In the genomic region with DNA sequence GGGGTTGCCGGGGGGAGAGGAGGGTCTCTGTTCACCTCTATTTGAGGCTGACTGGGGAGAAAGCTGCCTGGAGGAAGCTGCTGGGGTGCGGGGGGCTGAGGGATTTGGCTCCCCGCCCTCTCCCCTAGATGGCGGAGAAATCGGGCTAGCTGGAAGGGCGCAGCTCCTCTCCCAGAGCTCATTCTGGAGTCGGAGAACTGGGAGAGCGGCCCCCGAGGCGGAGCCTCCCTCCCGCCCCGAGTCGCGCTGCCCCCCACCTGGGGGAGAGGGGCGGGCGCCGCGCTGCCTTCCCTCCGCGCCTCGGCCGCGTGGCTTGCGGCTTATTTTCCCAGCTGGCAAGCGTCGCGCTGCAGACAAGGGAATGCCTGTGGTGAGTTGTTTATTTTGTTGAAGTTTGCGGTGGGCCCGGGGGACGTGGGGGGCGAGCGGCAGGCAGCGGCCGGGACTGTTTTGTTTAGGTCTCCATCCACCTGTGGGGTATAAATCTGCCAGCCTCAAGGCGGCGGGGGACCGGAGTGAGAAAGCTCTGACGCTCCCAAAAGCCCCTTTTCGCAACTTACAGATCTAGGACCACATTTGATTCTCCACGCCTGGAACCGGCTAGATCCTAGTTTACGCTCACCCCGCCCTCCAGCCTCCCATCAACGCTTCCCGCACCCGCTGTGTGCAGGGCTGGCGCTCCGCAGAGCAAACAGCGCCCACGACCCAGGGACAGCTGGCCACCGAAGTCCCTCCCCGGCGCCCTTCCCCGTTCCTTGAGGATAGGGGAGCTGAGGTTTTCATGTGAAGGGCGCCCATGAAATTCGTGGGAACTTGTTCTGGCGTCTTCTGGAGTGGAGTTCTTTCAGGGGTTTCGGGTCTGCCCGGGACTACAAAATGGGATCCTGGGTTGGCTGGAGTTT, we compare ENCODE assay signal across 8 cellular contexts. TPM values are rescaled to one million over a fixed set of nuclear protein-coding genes. Genes with fewer than 3 reads are reported as not detected.
DNase-seq lines count a peak whose midpoint lies in the region; ATAC-seq, FAIRE-seq and TF ChIP-seq lines count a peak whose summit lies in the region.

No MANE protein-coding gene starts in this region.

- no peak for TF ChIP-seq EP300 in A549 (IDR thresholded peaks at IDR 0.05)

- H2AFZ ChIP-seq in PC-9: peak overlapping the region; percentile 96

- H3F3A ChIP-seq in PC-9 (ENCODE audit: insufficient read depth, low read depth): peaks cover 17% of the 10 kb centered on the region; the same call in 1 of the 2 replicates

- FAIRE-seq in A549 (lab: Jason Lieb, UNC): no peak

- 0 out of 6 replicates have a peak, but pooled peaks of 1 of the 2 experiments have one; percentile 0 for ATAC-seq in A549
- ATAC-seq in sciatic nerve: no peak
- no peak for ATAC-seq in HG03139 (IDR thresholded peaks at IDR 0.05; ENCODE audit: unreplicated experiment)
- ATAC-seq in HG03469 (IDR thresholded peaks at IDR 0.05; ENCODE audit: unreplicated experiment): no peak

- in situ Hi-C loops in astrocyte of the spinal cord (cut with HindIII; ENCODE audit: low sequenced_read_pairs): no loop called here

- no TSS peak for BruUV-seq in PC-9 (replicated peaks; lab: Mats Ljungman, UMichigan)

- DNase-seq in A549 (ENCODE audit: low read depth in 1 of 2, low spot score in 1 of 2) (peak; percentile 16 to 42), PC-9 (peak; percentile 13 to 38), astrocyte of the spinal cord (ENCODE audit: low read depth, low spot score) (peak; percentile 88), sciatic nerve (ENCODE audit: low spot score) (peak; percentile 71)

- intact Hi-C loops in PC-9 (cut with micrococcal nuclease; ENCODE audit: unreplicated experiment): loop anchor here (1.0 to 10.0 kb wide), 8 partner anchors 27 to 1237 kb away; a partner anchor contains a TSS
- intact Hi-C loops in sciatic nerve (cut with DNase I): no loop called here

- POLR2A ChIA-PET in A549 (lab: Yijun Ruan, JAX) (no interaction called here), PC-9 (lab: Charles Lee; ENCODE audit: unreplicated experiment) (interaction anchor here (0.5 kb wide), 1 partner anchor 1895 kb away, joined by 4 read pairs; no protein-coding TSS in a partner anchor)

- peak overlapping the region; percentile 65 for H3K4me3 ChIP-seq in A549
- H3K4me3 ChIP-seq in GM12875 (ENCODE audit: low read depth, low read length): peak overlapping the region; percentile 64
- H3K4me3 ChIP-seq in PC-9: peak overlapping the region; percentile 66
- peak overlapping the region; percentile 83 for H3K4me3 ChIP-seq in astrocyte of the spinal cord (ENCODE audit: low read depth, low read length)
- peak overlapping the region; percentile 73 for H3K4me3 ChIP-seq in iPS-11a (ENCODE audit: low read depth, low read length)

- H3K4me1 ChIP-seq in A549: peaks cover 10% of the 10 kb centered on the region; the same call in 2 of the 3 replicates
- H3K4me1 ChIP-seq in PC-9 (replicated peaks; ENCODE audit: insufficient read depth): peaks cover 13% of the 10 kb centered on the region

- TF ChIP-seq CTCF in A549 (IDR thresholded peaks at IDR 0.05): peak; percentile 34; the same call in 2 of the 3 replicates
- TF ChIP-seq CTCF in GM12875 (IDR thresholded peaks at IDR 0.05; ENCODE audit: borderline replicate concordance, insufficient read depth, low read depth, low read length): no peak; the same call in 1 of the 2 replicates
- peak; percentile 15; the same call in 1 of the 2 replicates for TF ChIP-seq CTCF in PC-9 (conservative IDR thresholded peaks at IDR 0.05)
- no peak for TF ChIP-seq CTCF in astrocyte of the spinal cord (IDR thresholded peaks at IDR 0.05; ENCODE audit: low read depth, low read length)

- no peaks in the 10 kb centered on the region for H3K9me3 ChIP-seq in A549
- no peaks in the 10 kb centered on the region for H3K9me3 ChIP-seq in PC-9 (ENCODE audit: insufficient read depth, low read depth)

- no peaks in the 10 kb centered on the region for H3K27me3 ChIP-seq in PC-9 (ENCODE audit: insufficient read depth, low read depth)

- no peak for TF ChIP-seq POLR2A in A549 (IDR thresholded peaks at IDR 0.05; ENCODE audit: low read length)

- H3K4me2 ChIP-seq in A549 (peak overlapping the region; percentile 99), PC-9 (peak overlapping the region; percentile 94)

- H3K36me3 ChIP-seq in PC-9 (ENCODE audit: low read depth): no peaks in the 10 kb centered on the region

- peaks cover 4% of the 10 kb centered on the region for H3K79me2 ChIP-seq in PC-9 (ENCODE audit: low read depth)

- H3K27ac ChIP-seq in A549: peak overlapping the region; percentile 68 to 83; a peak in 5 of 6 replicates
- peak overlapping the region; percentile 34 for H3K27ac ChIP-seq in PC-9

- H4K20me1 ChIP-seq in PC-9 (ENCODE audit: insufficient read depth): no peaks in the 10 kb centered on the region

- H3K9me2 ChIP-seq in PC-9 (ENCODE audit: insufficient read depth): no peaks in the 10 kb centered on the region

- WGBS in A549 (ENCODE audit: missing lambda C conversion rate): under 1% methylated on average over 32 of the region's 59 CpGs

- TF ChIP-seq RAD21 in A549 (conservative IDR thresholded peaks at IDR 0.05 in 1 of 2, IDR thresholded peaks at IDR 0.05 in 1 of 2): 0 out of 5 replicates have a peak, but pooled peaks of 1 of the 2 experiments have one; percentile 19

- CTCF ChIA-PET in A549 (lab: Yijun Ruan, JAX): interaction anchor here (0.6 to 7.3 kb wide), 23 partner anchors 8 to 1609 kb away, joined by 3 to 127 read pairs (median 4); no protein-coding TSS in a partner anchor
- CTCF ChIA-PET in PC-9 (lab: Charles Lee): interaction anchor here (0.6 to 2.0 kb wide), 2 partner anchors 419 to 1538 kb away, joined by 3 to 8 read pairs; no protein-coding TSS in a partner anchor

TF ChIP-seq in A549, 52 proteins besides CTCF, POLR2A, EP300 and RAD21 (continues in another document):
- TF ChIP-seq TP53 (CRISPR knock-in tag; IDR thresholded peaks at IDR 0.05) (no peak), RNF2 (IDR thresholded peaks at IDR 0.05; ENCODE audit: borderline replicate concordance, low read depth) (no peak; the same call in 1 of the 2 replicates), HOXB13 (CRISPR knock-in tag; IDR thresholded peaks at IDR 0.05; ENCODE audit: low read depth) (no peak), RCOR1 (IDR thresholded peaks at IDR 0.05; ENCODE audit: low read depth, low read length) (no peak), EHMT2 (IDR thresholded peaks at IDR 0.05; ENCODE audit: low read depth) (no peak), ZNF302 (CRISPR knock-in tag; IDR thresholded peaks at IDR 0.05) (no peak), JUN (IDR thresholded peaks at IDR 0.05) (no peak), HEYL (CRISPR knock-in tag; IDR thresholded peaks at IDR 0.05) (no peak), MYC (IDR thresholded peaks at IDR 0.05; ENCODE audit: borderline replicate concordance, low read length) (no peak), RFX5 (IDR thresholded peaks at IDR 0.05) (no peak), CHD4 (IDR thresholded peaks at IDR 0.05; ENCODE audit: borderline replicate concordance) (no peak), MAFK (IDR thresholded peaks at IDR 0.05; ENCODE audit: partially characterized antibody) (no peak), PHF8 (IDR thresholded peaks at IDR 0.05; ENCODE audit: borderline replicate concordance, low read depth) (0 out of 2 replicates have a peak, but pooled peaks have one; percentile 22), HOXA7 (CRISPR knock-in tag; IDR thresholded peaks at IDR 0.05) (no peak), CEBPB (IDR thresholded peaks at IDR 0.05) (no peak), SMC3 (IDR thresholded peaks at IDR 0.05) (peak; percentile 38; the same call in 1 of the 3 replicates), ZFP36 (IDR thresholded peaks at IDR 0.05; ENCODE audit: borderline replicate concordance, partially characterized antibody) (no peak), RARB (CRISPR knock-in tag; IDR thresholded peaks at IDR 0.05) (no peak), GATA3 (IDR thresholded peaks at IDR 0.05; ENCODE audit: borderline replicate concordance) (no peak), NR3C1 (IDR thresholded peaks at IDR 0.05) (no peak), MAZ (IDR thresholded peaks at IDR 0.05; ENCODE audit: borderline replicate concordance, low read depth, low read length) (no peak)
- TF ChIP-seq, protein P1, sequence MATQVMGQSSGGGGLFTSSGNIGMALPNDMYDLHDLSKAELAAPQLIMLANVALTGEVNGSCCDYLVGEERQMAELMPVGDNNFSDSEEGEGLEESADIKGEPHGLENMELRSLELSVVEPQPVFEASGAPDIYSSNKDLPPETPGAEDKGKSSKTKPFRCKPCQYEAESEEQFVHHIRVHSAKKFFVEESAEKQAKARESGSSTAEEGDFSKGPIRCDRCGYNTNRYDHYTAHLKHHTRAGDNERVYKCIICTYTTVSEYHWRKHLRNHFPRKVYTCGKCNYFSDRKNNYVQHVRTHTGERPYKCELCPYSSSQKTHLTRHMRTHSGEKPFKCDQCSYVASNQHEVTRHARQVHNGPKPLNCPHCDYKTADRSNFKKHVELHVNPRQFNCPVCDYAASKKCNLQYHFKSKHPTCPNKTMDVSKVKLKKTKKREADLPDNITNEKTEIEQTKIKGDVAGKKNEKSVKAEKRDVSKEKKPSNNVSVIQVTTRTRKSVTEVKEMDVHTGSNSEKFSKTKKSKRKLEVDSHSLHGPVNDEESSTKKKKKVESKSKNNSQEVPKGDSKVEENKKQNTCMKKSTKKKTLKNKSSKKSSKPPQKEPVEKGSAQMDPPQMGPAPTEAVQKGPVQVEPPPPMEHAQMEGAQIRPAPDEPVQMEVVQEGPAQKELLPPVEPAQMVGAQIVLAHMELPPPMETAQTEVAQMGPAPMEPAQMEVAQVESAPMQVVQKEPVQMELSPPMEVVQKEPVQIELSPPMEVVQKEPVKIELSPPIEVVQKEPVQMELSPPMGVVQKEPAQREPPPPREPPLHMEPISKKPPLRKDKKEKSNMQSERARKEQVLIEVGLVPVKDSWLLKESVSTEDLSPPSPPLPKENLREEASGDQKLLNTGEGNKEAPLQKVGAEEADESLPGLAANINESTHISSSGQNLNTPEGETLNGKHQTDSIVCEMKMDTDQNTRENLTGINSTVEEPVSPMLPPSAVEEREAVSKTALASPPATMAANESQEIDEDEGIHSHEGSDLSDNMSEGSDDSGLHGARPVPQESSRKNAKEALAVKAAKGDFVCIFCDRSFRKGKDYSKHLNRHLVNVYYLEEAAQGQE (IDR thresholded peaks at IDR 0.05): no peak

RNA-seq across cellular contexts. Expression of a gene that starts 4.0 kb away (rescaled TPM):
- polyA plus RNA-seq in A549 (2011; rRNA removed) (5.3 and 7.5 TPM in 2 replicates), A549 (2017; fragmentation: RNase III; extraction: RNeasy Plus Mini Kit Qiagen cat#74134 plus additional on column Dnase treatment) (5.6 to 6.1 TPM (median 6.1 TPM) in 3 replicates)
- polyA plus RNA-seq in A549 (2012; cell fraction: cytosol; rRNA removed): 8.5 and 10.8 TPM in 2 replicates
- 11.4 and 13.6 TPM in 2 replicates for polyA plus RNA-seq in A549 (2012; cell fraction: nucleus; rRNA removed)
- polyA minus RNA-seq in A549 (2011; rRNA and poly(A)+ RNA removed): 13.0 and 14.7 TPM in 2 replicates
- total RNA-seq in PC-9 (2021) (14.2 and 14.6 TPM in 2 replicates), sciatic nerve (20.2 TPM)

Comparison
In these comparisons a context has a peak if more than half of its experiments do, and no peak if none do; other contexts are left out.
1. DNase-seq: peak in every context shown above with its lines; median percentile 88 in astrocyte of the spinal cord; 71 in sciatic nerve; 29 in A549; 26 in PC-9.
2. CTCF ChIP-seq: peak in A549 (single experiment) and PC-9 (single experiment); none in GM12875 (single experiment) and astrocyte of the spinal cord (single experiment).
3. Peak in every context shown above with its lines, with median percentiles within 50 percentile points of each other: H3K4me3 ChIP-seq.